30 cellular contexts compared by ENCODE assay signal in the genomic region with DNA sequence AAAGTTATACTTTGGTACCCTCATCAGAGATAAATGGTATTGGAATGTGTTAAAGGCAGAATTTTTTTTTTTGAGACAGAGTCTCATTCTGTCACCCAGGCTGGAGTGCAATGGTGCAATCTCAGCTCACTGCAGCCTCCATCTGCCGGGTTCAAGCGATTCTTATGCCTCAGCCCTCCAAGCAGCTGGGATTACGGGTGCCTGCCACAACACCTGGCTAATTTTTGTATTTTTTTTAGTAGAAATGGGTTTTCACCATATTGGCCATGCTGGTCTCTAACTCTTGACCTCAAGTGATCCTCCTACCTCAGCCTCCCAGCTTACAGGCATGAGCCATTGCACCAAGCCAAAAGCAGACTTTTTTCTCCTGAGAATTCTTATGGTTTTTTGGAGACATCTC.
"Had no signal": no experiment of that assay in that cellular context is flagged by ENCODE, and none has a peak within 500 bp of the region (broad histone marks: within the 10 kb centered on the region; RNA-seq: fewer than 3 reads in every experiment).

No MANE protein-coding gene starts in this region.

- H3K4me3 ChIP-seq: MG63 had no signal

- H3K9ac ChIP-seq: KMS-11 had no signal

- H3K36me3 ChIP-seq: MG63 had no signal

- H3K4me2 ChIP-seq: KMS-11 had no signal

- H3K27ac ChIP-seq: KMS-11 had no signal

- H3K9me3 ChIP-seq: MG63 had no signal

- DNase-seq: Karpas-422, Kasumi-1, MG63, MM.1S, MV-4-11, NCI-H1048, NCI-H1092, NCI-H1092 treated with DMSO at 0.1 percent for 48 hours, NCI-H1105, NCI-H1105 treated with DMSO at 0.1 percent for 48 hours, NCI-H1417 treated with DMSO at 0.1 percent for 48 hours, NCI-H1436, NCI-H1436 treated with DMSO at 0.1 percent for 48 hours, NCI-H146, NCI-H1694, NCI-H1694 treated with DMSO at 0.1 percent for 48 hours, NCI-H1930, NCI-H2029, NCI-H2029 treated with DMSO at 0.1 percent for 48 hours, NCI-H2081, NCI-H2081 treated with DMSO at 0.1 percent for 48 hours, NCI-H2107, NCI-H2171, NCI-H226, NCI-H345, NCI-H446, NCI-H446 treated with DMSO at 0.1 percent for 48 hours, NCI-H510A, NCI-H510A treated with DMSO at 0.1 percent for 48 hours had no signal

- H3K27me3 ChIP-seq: MG63 had no signal
